In the genomic region with DNA sequence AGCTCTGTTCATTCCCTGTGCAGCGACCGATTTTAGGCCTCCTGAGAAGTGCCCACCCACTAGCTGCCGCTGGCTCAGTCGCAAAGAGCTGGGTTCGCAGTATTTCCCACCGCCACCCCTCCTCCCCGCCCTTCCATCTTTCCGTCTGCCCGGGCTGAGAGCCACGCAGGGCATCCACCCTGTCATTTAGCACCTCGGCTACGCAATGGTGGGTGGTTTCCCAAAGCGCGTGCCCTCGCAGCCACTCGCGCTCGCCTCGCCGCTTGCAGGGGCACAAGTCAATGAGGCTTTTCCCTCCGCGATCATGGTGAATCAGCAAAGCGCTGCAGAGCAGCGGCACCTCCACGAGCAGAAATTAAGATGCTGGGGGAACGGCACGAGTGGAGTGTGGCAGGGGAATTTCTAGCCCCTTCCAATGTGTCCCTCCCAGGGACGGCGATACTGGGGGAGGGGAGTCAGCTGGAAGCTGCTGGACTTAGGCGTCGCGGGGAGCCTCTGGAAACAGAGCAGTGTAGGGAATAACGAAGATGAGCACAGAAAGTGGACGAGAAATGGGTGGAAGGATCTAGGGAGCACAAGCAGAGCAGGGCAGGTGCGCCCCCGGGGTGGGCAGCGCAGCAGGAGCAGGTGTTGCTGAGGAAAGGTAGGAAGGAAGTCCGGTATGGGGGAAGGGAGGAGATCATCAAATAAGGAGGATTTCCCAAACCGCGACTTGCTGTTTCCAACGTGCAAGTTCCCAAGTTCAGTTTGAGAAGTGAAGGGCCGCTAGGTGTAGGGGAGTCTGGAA, we compare ENCODE assay signal across 2 cellular contexts.
TF ChIP-seq lines count a peak whose summit lies in the region.

No MANE protein-coding gene starts in this region.

TF ChIP-seq in SK-N-SH, 30 proteins besides CTCF, POLR2A, EP300 and RAD21 (continued from another document):
- TF ChIP-seq, protein P1, sequence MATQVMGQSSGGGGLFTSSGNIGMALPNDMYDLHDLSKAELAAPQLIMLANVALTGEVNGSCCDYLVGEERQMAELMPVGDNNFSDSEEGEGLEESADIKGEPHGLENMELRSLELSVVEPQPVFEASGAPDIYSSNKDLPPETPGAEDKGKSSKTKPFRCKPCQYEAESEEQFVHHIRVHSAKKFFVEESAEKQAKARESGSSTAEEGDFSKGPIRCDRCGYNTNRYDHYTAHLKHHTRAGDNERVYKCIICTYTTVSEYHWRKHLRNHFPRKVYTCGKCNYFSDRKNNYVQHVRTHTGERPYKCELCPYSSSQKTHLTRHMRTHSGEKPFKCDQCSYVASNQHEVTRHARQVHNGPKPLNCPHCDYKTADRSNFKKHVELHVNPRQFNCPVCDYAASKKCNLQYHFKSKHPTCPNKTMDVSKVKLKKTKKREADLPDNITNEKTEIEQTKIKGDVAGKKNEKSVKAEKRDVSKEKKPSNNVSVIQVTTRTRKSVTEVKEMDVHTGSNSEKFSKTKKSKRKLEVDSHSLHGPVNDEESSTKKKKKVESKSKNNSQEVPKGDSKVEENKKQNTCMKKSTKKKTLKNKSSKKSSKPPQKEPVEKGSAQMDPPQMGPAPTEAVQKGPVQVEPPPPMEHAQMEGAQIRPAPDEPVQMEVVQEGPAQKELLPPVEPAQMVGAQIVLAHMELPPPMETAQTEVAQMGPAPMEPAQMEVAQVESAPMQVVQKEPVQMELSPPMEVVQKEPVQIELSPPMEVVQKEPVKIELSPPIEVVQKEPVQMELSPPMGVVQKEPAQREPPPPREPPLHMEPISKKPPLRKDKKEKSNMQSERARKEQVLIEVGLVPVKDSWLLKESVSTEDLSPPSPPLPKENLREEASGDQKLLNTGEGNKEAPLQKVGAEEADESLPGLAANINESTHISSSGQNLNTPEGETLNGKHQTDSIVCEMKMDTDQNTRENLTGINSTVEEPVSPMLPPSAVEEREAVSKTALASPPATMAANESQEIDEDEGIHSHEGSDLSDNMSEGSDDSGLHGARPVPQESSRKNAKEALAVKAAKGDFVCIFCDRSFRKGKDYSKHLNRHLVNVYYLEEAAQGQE (IDR thresholded peaks at IDR 0.05; ENCODE audit: low read depth, low read length) = no peak
- TF ChIP-seq GABPA (IDR thresholded peaks at IDR 0.05; ENCODE audit: low read depth) (no peak), YY1 (IDR thresholded peaks at IDR 0.05; ENCODE audit: low read depth) (no peak), TAF1 (IDR thresholded peaks at IDR 0.05; ENCODE audit: borderline replicate concordance, low read depth, low read length) (no peak)
- TF ChIP-seq, protein P2, sequence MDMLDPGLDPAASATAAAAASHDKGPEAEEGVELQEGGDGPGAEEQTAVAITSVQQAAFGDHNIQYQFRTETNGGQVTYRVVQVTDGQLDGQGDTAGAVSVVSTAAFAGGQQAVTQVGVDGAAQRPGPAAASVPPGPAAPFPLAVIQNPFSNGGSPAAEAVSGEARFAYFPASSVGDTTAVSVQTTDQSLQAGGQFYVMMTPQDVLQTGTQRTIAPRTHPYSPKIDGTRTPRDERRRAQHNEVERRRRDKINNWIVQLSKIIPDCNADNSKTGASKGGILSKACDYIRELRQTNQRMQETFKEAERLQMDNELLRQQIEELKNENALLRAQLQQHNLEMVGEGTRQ (IDR thresholded peaks at IDR 0.05; ENCODE audit: borderline replicate concordance, low read depth, low read length) = no peak
TF ChIP-seq in SK-N-SH: peak in this region for 0.

TF ChIP-seq in SK-N-SH treated with all-trans-retinoic acid at 6 μM for 48 hours, 23 proteins besides CTCF, POLR2A, EP300 and RAD21 (continued from another document):
- TF ChIP-seq, protein P3, sequence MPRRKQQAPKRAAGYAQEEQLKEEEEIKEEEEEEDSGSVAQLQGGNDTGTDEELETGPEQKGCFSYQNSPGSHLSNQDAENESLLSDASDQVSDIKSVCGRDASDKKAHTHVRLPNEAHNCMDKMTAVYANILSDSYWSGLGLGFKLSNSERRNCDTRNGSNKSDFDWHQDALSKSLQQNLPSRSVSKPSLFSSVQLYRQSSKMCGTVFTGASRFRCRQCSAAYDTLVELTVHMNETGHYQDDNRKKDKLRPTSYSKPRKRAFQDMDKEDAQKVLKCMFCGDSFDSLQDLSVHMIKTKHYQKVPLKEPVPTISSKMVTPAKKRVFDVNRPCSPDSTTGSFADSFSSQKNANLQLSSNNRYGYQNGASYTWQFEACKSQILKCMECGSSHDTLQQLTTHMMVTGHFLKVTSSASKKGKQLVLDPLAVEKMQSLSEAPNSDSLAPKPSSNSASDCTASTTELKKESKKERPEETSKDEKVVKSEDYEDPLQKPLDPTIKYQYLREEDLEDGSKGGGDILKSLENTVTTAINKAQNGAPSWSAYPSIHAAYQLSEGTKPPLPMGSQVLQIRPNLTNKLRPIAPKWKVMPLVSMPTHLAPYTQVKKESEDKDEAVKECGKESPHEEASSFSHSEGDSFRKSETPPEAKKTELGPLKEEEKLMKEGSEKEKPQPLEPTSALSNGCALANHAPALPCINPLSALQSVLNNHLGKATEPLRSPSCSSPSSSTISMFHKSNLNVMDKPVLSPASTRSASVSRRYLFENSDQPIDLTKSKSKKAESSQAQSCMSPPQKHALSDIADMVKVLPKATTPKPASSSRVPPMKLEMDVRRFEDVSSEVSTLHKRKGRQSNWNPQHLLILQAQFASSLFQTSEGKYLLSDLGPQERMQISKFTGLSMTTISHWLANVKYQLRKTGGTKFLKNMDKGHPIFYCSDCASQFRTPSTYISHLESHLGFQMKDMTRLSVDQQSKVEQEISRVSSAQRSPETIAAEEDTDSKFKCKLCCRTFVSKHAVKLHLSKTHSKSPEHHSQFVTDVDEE (CRISPR knock-in tag; IDR thresholded peaks at IDR 0.05) = no peak
- no peak for TF ChIP-seq ESRRG (CRISPR knock-in tag; IDR thresholded peaks at IDR 0.05)
